8 cellular contexts compared by ENCODE assay signal in genomic region chr1:234978397-234979291, GRCh38.
DNase-seq lines count a peak whose midpoint lies in the region; ATAC-seq, FAIRE-seq and TF ChIP-seq lines count a peak whose summit lies in the region.

No MANE protein-coding gene starts in this region.

- DNase-seq in M059J (ENCODE audit: low read depth) (peak; percentile 92), mucosa of gallbladder (ENCODE audit: low spot score) (peak; percentile 89), testis (peak; percentile 74), DMS114 treated with DMSO at 0.1 percent for 48 hours (lab: John Stamatoyannopoulos, UW; ENCODE audit: unreplicated experiment) (no peak)

- no peaks in the 10 kb centered on the region for H3K27me3 Mint-ChIP-seq in dendritic cell treated with granulocyte-macrophage colony-stimulating factor and Interleukin-4, amounts not matched to agents 40 ng/mL and 50 ng/mL, for 4 days

- peaks cover 41% of the 10 kb centered on the region for H3K4me1 ChIP-seq in testis

- H3K4me1 Mint-ChIP-seq in dendritic cell treated with granulocyte-macrophage colony-stimulating factor and Interleukin-4, amounts not matched to agents 40 ng/mL and 50 ng/mL, for 4 days (ENCODE audit: low read depth), result peaks cover 89% of the 10 kb centered on the region

- no peaks in the 10 kb centered on the region for H3K27me3 ChIP-seq in testis

- peak; percentile 56 for FAIRE-seq in TTC549 (lab: Jason Lieb, UNC)

- H3K4me3 ChIP-seq in testis, result no peak overlapping the region

- H3K4me3 Mint-ChIP-seq in dendritic cell treated with granulocyte-macrophage colony-stimulating factor and Interleukin-4, amounts not matched to agents 40 ng/mL and 50 ng/mL, for 4 days, result peak overlapping the region; percentile 87

- intact Hi-C loops in dendritic cell treated with granulocyte-macrophage colony-stimulating factor and Interleukin-4, amounts not matched to agents 40 ng/mL and 50 ng/mL, for 4 days (cut with micrococcal nuclease), result loop anchor here (1.0 to 5.0 kb wide), 5 partner anchors 36 to 481 kb away; partner anchors contain the start of gene IRF2BP2
- intact Hi-C loops in testis (cut with DNase I; ENCODE audit: low total_unique reads), result loop anchor here (10.0 kb wide), 1 partner anchor 364 kb away; the partner anchor contains the start of gene IRF2BP2

- H3K9me3 ChIP-seq in testis, result no peaks in the 10 kb centered on the region

- no peaks in the 10 kb centered on the region for H3K36me3 ChIP-seq in testis (ENCODE audit: low read depth, missing control alignments)

- peaks cover 31% of the 10 kb centered on the region for H3K36me3 Mint-ChIP-seq in dendritic cell treated with granulocyte-macrophage colony-stimulating factor and Interleukin-4, amounts not matched to agents 40 ng/mL and 50 ng/mL, for 4 days (ENCODE audit: low read depth)

- peak; percentile 33 for TF ChIP-seq CTCF in GM12873 (IDR thresholded peaks at IDR 0.05; ENCODE audit: insufficient read depth, low read depth, low read length, missing control alignments)
- TF ChIP-seq CTCF in testis (IDR thresholded peaks at IDR 0.05), result no peak

- ATAC-seq in GM21619 (IDR thresholded peaks at IDR 0.05; ENCODE audit: unreplicated experiment), result peak; percentile 63

- WGBS in testis, 2 donors, result 51 to 75% methylated on average over 14 of the region's 14 CpGs

- peak overlapping the region; percentile 64 to 90 for H3K27ac ChIP-seq in testis

- H3K27ac Mint-ChIP-seq in dendritic cell treated with granulocyte-macrophage colony-stimulating factor and Interleukin-4, amounts not matched to agents 40 ng/mL and 50 ng/mL, for 4 days, result peak overlapping the region; percentile 98

- TF ChIP-seq POLR2A in testis (IDR thresholded peaks at IDR 0.05), result no peak

- no peaks in the 10 kb centered on the region for H3K9me3 Mint-ChIP-seq in dendritic cell treated with granulocyte-macrophage colony-stimulating factor and Interleukin-4, amounts not matched to agents 40 ng/mL and 50 ng/mL, for 4 days
